Comparison of ENCODE assay signal across 8 cellular contexts in genomic region chr6:108294787-108295625, GRCh38. TPM values are rescaled to one million over a fixed set of nuclear protein-coding genes. Genes with fewer than 3 reads are reported as not detected.
DNase-seq lines count a peak whose midpoint lies in the region; ATAC-seq, FAIRE-seq and TF ChIP-seq lines count a peak whose summit lies in the region.

Gene AFG1L (plus strand): TSS chr6:108295054. CDS start chr6:108295080, 26 bp downstream.

- peaks cover 32% of the 10 kb centered on the region for H3K4me1 Mint-ChIP-seq in dendritic cell treated with granulocyte-macrophage colony-stimulating factor and Interleukin-4, amounts not matched to agents 40 ng/mL and 50 ng/mL, for 4 days (ENCODE audit: low read depth)

- H3K79me2 ChIP-seq in HepG2 (ENCODE audit: insufficient read depth, low read length), result peaks cover 18% of the 10 kb centered on the region

- ATAC-seq in HG03439 (IDR thresholded peaks at IDR 0.05; ENCODE audit: unreplicated experiment) (peak; percentile 94), HepG2 (peak; percentile 96)

- H3K27ac Mint-ChIP-seq in dendritic cell treated with granulocyte-macrophage colony-stimulating factor and Interleukin-4, amounts not matched to agents 40 ng/mL and 50 ng/mL, for 4 days, result peak within 1 kb of the TSS; percentile 100

- TF ChIP-seq EP300 in HepG2 (IDR thresholded peaks at IDR 0.05; ENCODE audit: low read depth in 2 of 2, low read length in 2 of 2), result no peak
- TF ChIP-seq EP300 in HepG2 (CRISPR knock-in tag; IDR thresholded peaks at IDR 0.05; ENCODE audit: borderline replicate concordance), result 0 out of 2 replicates have a peak, but pooled peaks have one; percentile 12

- TF ChIP-seq RAD21 in HepG2 (CRISPR knock-in tag; IDR thresholded peaks at IDR 0.05), result no peak

- peak; percentile 21 for FAIRE-seq in HepG2 (lab: Jason Lieb, UNC)

- no peaks in the 10 kb centered on the region for H3K36me3 ChIP-seq in BLaER1
- no peaks in the 10 kb centered on the region for H3K36me3 ChIP-seq in HepG2 (replicated peaks in 1 of 2; ENCODE audit: control insufficient read depth in 1 of 2, insufficient read depth in 2 of 2, low read length in 2 of 2)

- H3K4me3 ChIP-seq in BLaER1 (peak within 1 kb of the TSS; percentile 76), HepG2 (replicated peaks in 1 of 3; ENCODE audit: insufficient read depth in 1 of 3, low read depth in 2 of 3, low read length in 3 of 3) (peak within 1 kb of the TSS; percentile 59 to 84 (median 72))

- in situ Hi-C loops in HepG2 (cut with HindIII; ENCODE audit: extremely low pct_ligation_motif_present, low pct_unique_long_range_greater_than_20kb), result no loop called here

- H2AFZ ChIP-seq in HepG2 (ENCODE audit: low read length), result peak within 1 kb of the TSS; percentile 88

- POLR2A ChIA-PET in HepG2 (lab: Yijun Ruan, JAX), result interaction anchor here (0.6 to 2.6 kb wide), 15 partner anchors 8 to 292 kb away, joined by 3 to 36 read pairs (median 4); partner anchors contain the start of gene SNX3

- CTCF ChIA-PET in HepG2 (lab: Yijun Ruan, JAX; ENCODE audit: low intra/inter-chr PET ratio, low total read pairs), result no interaction called here

- peak; percentile 31 for TF ChIP-seq CTCF in HepG2 (CRISPR knock-in tag; IDR thresholded peaks at IDR 0.05)

- H4K20me1 ChIP-seq in BLaER1, result no peaks in the 10 kb centered on the region
- no peaks in the 10 kb centered on the region for H4K20me1 ChIP-seq in HepG2 (ENCODE audit: insufficient read depth, low read length)

- H3K4me2 ChIP-seq in BLaER1 (peak within 1 kb of the TSS; percentile 94), HepG2 (ENCODE audit: low read depth, low read length) (peak within 1 kb of the TSS; percentile 93)

- BruUV-seq in HepG2 (replicated peaks; lab: Mats Ljungman, UMichigan), result TSS peak; percentile 76

- H3K27ac ChIP-seq in BLaER1 (peak within 1 kb of the TSS; percentile 92), HepG2 (ENCODE audit: extremely low read length, insufficient read depth, low read length) (peak within 1 kb of the TSS; percentile 96)

- TF ChIP-seq POLR2A in HepG2 (IDR thresholded peaks at IDR 0.05; ENCODE audit: insufficient read depth in 1 of 2, low read depth in 2 of 2, low read length in 2 of 2), result peak; percentile 64 to 77

- peak; percentile 82 for DNase-seq in GM19238 (ENCODE audit: insufficient read length, low spot score)
- DNase-seq in NCI-H69 (lab: John Stamatoyannopoulos, UW), result peak; percentile 92
- DNase-seq in activated CD4-positive, alpha-beta T cell treated with anti-CD3 and anti-CD28 coated beads, Interleukin-2, amount 50 U/mL, for 24 hours (ENCODE audit: low read depth in 1 of 2, low spot score in 1 of 2), result peak; percentile 75 to 81
- DNase-seq in HepG2 (ENCODE audit: low spot score), result peak; percentile 86
- peak; percentile 80 for DNase-seq in stimulated activated CD4-positive, alpha-beta T cell treated with anti-CD3 and anti-CD28 coated beads, Interleukin-2, amount 100 ng/mL, for 48 hours

- no peaks in the 10 kb centered on the region for H3K27me3 Mint-ChIP-seq in dendritic cell treated with granulocyte-macrophage colony-stimulating factor and Interleukin-4, amounts not matched to agents 40 ng/mL and 50 ng/mL, for 4 days

- H3K9ac ChIP-seq in BLaER1, result peak within 1 kb of the TSS; percentile 84
- H3K9ac ChIP-seq in HepG2 (ENCODE audit: insufficient read depth, low read depth, low read length), result peak within 1 kb of the TSS; percentile 94

- intact Hi-C loops in dendritic cell treated with granulocyte-macrophage colony-stimulating factor and Interleukin-4, amounts not matched to agents 40 ng/mL and 50 ng/mL, for 4 days (cut with micrococcal nuclease), result loop anchor here (1.0 kb wide), 1 partner anchor 34 kb away; the partner anchor contains the start of gene SNX3
- intact Hi-C loops in HepG2 (cut with micrococcal nuclease; ENCODE audit: unreplicated experiment), result loop anchor here (1.0 kb wide), 1 partner anchor 34 kb away; the partner anchor contains the start of gene SNX3

- H3K4me1 ChIP-seq in BLaER1 (peaks cover 17% of the 10 kb centered on the region), HepG2 (ENCODE audit: insufficient read depth, low read length) (0 out of 2 replicates have a peak, but pooled peaks cover 8% of the 10 kb centered on the region)

- H3K27me3 ChIP-seq in BLaER1 (no peaks in the 10 kb centered on the region), HepG2 (ENCODE audit: control insufficient read depth in 1 of 2, insufficient read depth in 2 of 2, low read length in 2 of 2) (no peaks in the 10 kb centered on the region; a peak in 1 of 5 replicates)

- H3K4me3 Mint-ChIP-seq in dendritic cell treated with granulocyte-macrophage colony-stimulating factor and Interleukin-4, amounts not matched to agents 40 ng/mL and 50 ng/mL, for 4 days, result peak within 1 kb of the TSS; percentile 95

- no peaks in the 10 kb centered on the region for H3K9me3 ChIP-seq in BLaER1
- no peaks in the 10 kb centered on the region for H3K9me3 ChIP-seq in HepG2 (ENCODE audit: low read length)

- H3K9me3 Mint-ChIP-seq in dendritic cell treated with granulocyte-macrophage colony-stimulating factor and Interleukin-4, amounts not matched to agents 40 ng/mL and 50 ng/mL, for 4 days, result no peaks in the 10 kb centered on the region

- 3% methylated on average over 20 of the region's 40 CpGs for WGBS in HepG2 (ENCODE audit: low lambda C conversion rate)

- peaks cover 11% of the 10 kb centered on the region for H3K36me3 Mint-ChIP-seq in dendritic cell treated with granulocyte-macrophage colony-stimulating factor and Interleukin-4, amounts not matched to agents 40 ng/mL and 50 ng/mL, for 4 days (ENCODE audit: low read depth)

TF ChIP-seq in HepG2, 621 proteins besides CTCF, POLR2A, EP300 and RAD21 (continues in another document):
- peak; percentile 71 for TF ChIP-seq ZFX (CRISPR knock-in tag; IDR thresholded peaks at IDR 0.05; ENCODE audit: low read depth)
- TF ChIP-seq MAFF (IDR thresholded peaks at IDR 0.05; ENCODE audit: low read depth, low read length), result no peak
- peak; percentile 76 for TF ChIP-seq THRA (CRISPR knock-in tag; IDR thresholded peaks at IDR 0.05; ENCODE audit: borderline replicate concordance)
- TF ChIP-seq MAZ (IDR thresholded peaks at IDR 0.05; ENCODE audit: borderline replicate concordance, low read depth, low read length), result peak; percentile 81
- peak; percentile 80 for TF ChIP-seq MAZ (CRISPR knock-in tag; IDR thresholded peaks at IDR 0.05; ENCODE audit: low read depth)
- TF ChIP-seq ZNF780A (CRISPR knock-in tag; IDR thresholded peaks at IDR 0.05), result no peak
- TF ChIP-seq ZNF383 (CRISPR knock-in tag; IDR thresholded peaks at IDR 0.05; ENCODE audit: borderline replicate concordance), result 0 out of 2 replicates have a peak, but pooled peaks have one; percentile 29
- TF ChIP-seq ZMYM3 (CRISPR knock-in tag; IDR thresholded peaks at IDR 0.05), result peak; percentile 61; the same call in 1 of the 2 replicates
- no peak for TF ChIP-seq CENPT (CRISPR knock-in tag; IDR thresholded peaks at IDR 0.05; ENCODE audit: low read depth)
- 0 out of 2 replicates have a peak, but pooled peaks have one; percentile 33 for TF ChIP-seq FOXA3 (CRISPR knock-in tag; IDR thresholded peaks at IDR 0.05)
- no peak for TF ChIP-seq ZNF841 (CRISPR knock-in tag; IDR thresholded peaks at IDR 0.05; ENCODE audit: borderline replicate concordance)
- TF ChIP-seq THAP11 (CRISPR knock-in tag; IDR thresholded peaks at IDR 0.05), result peak; percentile 98
- TF ChIP-seq, protein P1, sequence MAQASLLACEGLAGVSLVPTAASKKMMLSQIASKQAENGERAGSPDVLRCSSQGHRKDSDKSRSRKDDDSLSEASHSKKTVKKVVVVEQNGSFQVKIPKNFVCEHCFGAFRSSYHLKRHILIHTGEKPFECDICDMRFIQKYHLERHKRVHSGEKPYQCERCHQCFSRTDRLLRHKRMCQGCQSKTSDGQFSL (CRISPR knock-in tag; IDR thresholded peaks at IDR 0.05), result no peak

RNA-seq across cellular contexts. Expression of gene AFG1L, which starts in this region (rescaled TPM):
- total RNA-seq in HepG2 (2016; rRNA removed; fragmentation: Illumina TruSeq; extraction: Trizol), result 14.0 and 18.1 TPM in 2 replicates
- 21.2 and 28.6 TPM in 2 replicates for total RNA-seq in HepG2 (2016; cell fraction: cytosol; rRNA removed; fragmentation: Illumina TruSeq; extraction: Trizol; ENCODE audit: low read depth)
- total RNA-seq in HepG2 (2016; cell fraction: insoluble cytoplasmic fraction; rRNA removed; fragmentation: Illumina TruSeq; extraction: Trizol), result 12.7 and 18.1 TPM in 2 replicates
- 9.7 and 11.2 TPM in 2 replicates for total RNA-seq in HepG2 (2016; cell fraction: membrane; rRNA removed; fragmentation: Illumina TruSeq; extraction: Trizol)
- total RNA-seq in HepG2 (2016; cell fraction: nucleus; rRNA removed; fragmentation: Illumina TruSeq; extraction: Trizol), result 16.6 and 19.1 TPM in 2 replicates
- 1.3 and 3.1 TPM in 2 replicates for polyA plus RNA-seq in HepG2 (2011; rRNA removed)
- polyA plus RNA-seq in HepG2 (2011; cell fraction: cytosol; rRNA removed), result 0.93 and 1.0 TPM in 2 replicates
- polyA plus RNA-seq in HepG2 (2011; cell fraction: nucleus; rRNA removed), result 1.2 and 2.7 TPM in 2 replicates
- 1.7 and 4.7 TPM in 2 replicates for polyA plus RNA-seq in HepG2 (2012)
- 1.9 and 2.2 TPM in 2 replicates for polyA plus RNA-seq in HepG2 (2016; cell fraction: cytosol; fragmentation: Illumina TruSeq; extraction: Trizol; ENCODE audit: low read depth)
- 11.2 and 14.7 TPM in 2 replicates for polyA plus RNA-seq in HepG2 (2016; cell fraction: insoluble cytoplasmic fraction; fragmentation: Illumina TruSeq; extraction: Trizol; ENCODE audit: low read depth)
- 1.6 and 2.8 TPM in 2 replicates for polyA plus RNA-seq in HepG2 (2016; cell fraction: membrane; fragmentation: Illumina TruSeq; extraction: Trizol; ENCODE audit: low read depth)
- 8.1 and 8.4 TPM in 2 replicates for polyA plus RNA-seq in HepG2 (2016; cell fraction: nucleus; fragmentation: Illumina TruSeq; extraction: Trizol; ENCODE audit: insufficient read depth, low read depth)
- 7.2 and 9.6 TPM in 2 replicates for polyA minus RNA-seq in HepG2 (2011; rRNA and poly(A)+ RNA removed; ENCODE audit: low replicate concordance)
- 6.4 and 9.8 TPM in 2 replicates for polyA minus RNA-seq in HepG2 (2011; cell fraction: cytosol; rRNA and poly(A)+ RNA removed)
- 11.4 and 25.8 TPM in 2 replicates for polyA minus RNA-seq in HepG2 (2011; cell fraction: nucleus; rRNA and poly(A)+ RNA removed)

Comparison
In these comparisons a context has a peak if more than half of its experiments do, and no peak if none do; other contexts are left out.
1. Peak in every context shown above with its lines: DNase-seq, ATAC-seq, H3K4me3 ChIP-seq and H3K27ac ChIP-seq.